Comparison of ENCODE assay signal across 17 cellular contexts in genomic region chr10:61839911-61840310, GRCh38.
DNase-seq lines count a peak whose midpoint lies in the region; ATAC-seq, FAIRE-seq and TF ChIP-seq lines count a peak whose summit lies in the region.
"Had no signal": no experiment of that assay in that cellular context is flagged by ENCODE, and none has a peak within 500 bp of the region (broad histone marks: within the 10 kb centered on the region; RNA-seq: fewer than 3 reads in every experiment).

No MANE protein-coding gene starts in this region.

- no peaks in the 10 kb centered on the region for H3K27me3 ChIP-seq in gastroesophageal sphincter
- H3K27me3 ChIP-seq: SJCRH30 had no signal

- peak; percentile 96 for FAIRE-seq in islet of Langerhans (lab: Jason Lieb, UNC)

- no peaks in the 10 kb centered on the region for H3K36me3 ChIP-seq in mucosa of descending colon (ENCODE audit: low read depth)
- no peaks in the 10 kb centered on the region for H3K36me3 ChIP-seq in gastroesophageal sphincter
- H3K36me3 ChIP-seq: SJCRH30 had no signal

- H3K36me3 Mint-ChIP-seq in type B pancreatic cell: no peaks in the 10 kb centered on the region
- H3K36me3 Mint-ChIP-seq: CD4-positive, CD25-positive, alpha-beta regulatory T cell had no signal

- H3K4me1 Mint-ChIP-seq in type B pancreatic cell (ENCODE audit: unreplicated experiment): peaks cover 40% of the 10 kb centered on the region

- no peak for TF ChIP-seq EP300 in gastroesophageal sphincter (IDR thresholded peaks at IDR 0.05)

- H3K27ac Mint-ChIP-seq in type B pancreatic cell: peak overlapping the region; percentile 77
- H3K27ac Mint-ChIP-seq: B cell; CD4-positive, CD25-positive, alpha-beta regulatory T cell; GM23338 had no signal

- peaks cover 9% of the 10 kb centered on the region for H3K9me3 Mint-ChIP-seq in type B pancreatic cell
- H3K9me3 Mint-ChIP-seq: CD4-positive, CD25-positive, alpha-beta regulatory T cell; GM23338 had no signal

- H3K27ac ChIP-seq in VCaP (peak overlapping the region; percentile 97), gastroesophageal sphincter (peak overlapping the region in 1 of 4 donors; percentile 39)
- H3K27ac ChIP-seq: RWPE1, SJCRH30 had no signal

- H3K4me1 ChIP-seq in mucosa of descending colon (ENCODE audit: low read depth): peaks cover 27% of the 10 kb centered on the region
- H3K4me1 ChIP-seq in gastroesophageal sphincter: peaks cover 14 to 53% (median 20%) of the 10 kb centered on the region in 3 donors

- no peak overlapping the region for H3K4me3 ChIP-seq in mucosa of descending colon
- H3K4me3 ChIP-seq in gastroesophageal sphincter: no peak overlapping the region
- H3K4me3 ChIP-seq: GM23338, SJCRH30 had no signal

- no peaks in the 10 kb centered on the region for H3K27me3 Mint-ChIP-seq in type B pancreatic cell
- H3K27me3 Mint-ChIP-seq: B cell; CD4-positive, CD25-positive, alpha-beta regulatory T cell had no signal

- DNase-seq in mucosa of descending colon: no peak
- DNase-seq in type B pancreatic cell (ENCODE audit: extremely low spot score, unreplicated experiment): no peak
- DNase-seq in activated CD4-positive, alpha-beta T cell treated with anti-CD3 and anti-CD28 coated beads, Interleukin-2, amount 50 U/mL, for 48 hours: no peak
- DNase-seq: CD4-positive, CD25-positive, alpha-beta regulatory T cell; DMS79; Karpas-422; NCI-H187 treated with DMSO at 0.1 percent for 48 hours; NCI-H526 treated with DMSO at 0.1 percent for 48 hours; SJCRH30 had no signal

- no peak for TF ChIP-seq POLR2A in gastroesophageal sphincter (IDR thresholded peaks at IDR 0.05)

- TF ChIP-seq CTCF in VCaP (conservative IDR thresholded peaks at IDR 0.05): no peak
- no peak for TF ChIP-seq CTCF in mucosa of descending colon (IDR thresholded peaks at IDR 0.05)
- TF ChIP-seq CTCF in type B pancreatic cell (conservative IDR thresholded peaks at IDR 0.05): no peak
- TF ChIP-seq CTCF in gastroesophageal sphincter (IDR thresholded peaks at IDR 0.05): no peak

- H3K9me3 ChIP-seq in mucosa of descending colon (no peaks in the 10 kb centered on the region), gastroesophageal sphincter (no peaks in the 10 kb centered on the region)
- H3K9me3 ChIP-seq: SJCRH30 had no signal

- 30 to 63% methylated on average over 3 of the region's 3 CpGs for whole genome bisulfite sequencing in gastroesophageal sphincter (ENCODE audit: low coverage in 1 of 2), 2 donors

- intact Hi-C loops in mucosa of descending colon (cut with DNase I, micrococcal nuclease): loop anchor here in 1 of 2 donors (5.0 kb wide), 1 partner anchor 88 kb away; no protein-coding TSS in a partner anchor

- H3K4me3 Mint-ChIP-seq in type B pancreatic cell: peak overlapping the region; percentile 62
- H3K4me3 Mint-ChIP-seq: B cell; CD4-positive, CD25-positive, alpha-beta regulatory T cell; GM23338 had no signal

- ATAC-seq in mucosa of descending colon: peak; percentile 65
- ATAC-seq in HG03439 (IDR thresholded peaks at IDR 0.05; ENCODE audit: unreplicated experiment): no peak
- ATAC-seq in gastroesophageal sphincter: no peak
- no peak for ATAC-seq in GM19324 (IDR thresholded peaks at IDR 0.05; ENCODE audit: low FRiP score, unreplicated experiment)
- ATAC-seq: GM23338 had no signal
